ENCODE assay signal across 10 cellular contexts in the genomic region with DNA sequence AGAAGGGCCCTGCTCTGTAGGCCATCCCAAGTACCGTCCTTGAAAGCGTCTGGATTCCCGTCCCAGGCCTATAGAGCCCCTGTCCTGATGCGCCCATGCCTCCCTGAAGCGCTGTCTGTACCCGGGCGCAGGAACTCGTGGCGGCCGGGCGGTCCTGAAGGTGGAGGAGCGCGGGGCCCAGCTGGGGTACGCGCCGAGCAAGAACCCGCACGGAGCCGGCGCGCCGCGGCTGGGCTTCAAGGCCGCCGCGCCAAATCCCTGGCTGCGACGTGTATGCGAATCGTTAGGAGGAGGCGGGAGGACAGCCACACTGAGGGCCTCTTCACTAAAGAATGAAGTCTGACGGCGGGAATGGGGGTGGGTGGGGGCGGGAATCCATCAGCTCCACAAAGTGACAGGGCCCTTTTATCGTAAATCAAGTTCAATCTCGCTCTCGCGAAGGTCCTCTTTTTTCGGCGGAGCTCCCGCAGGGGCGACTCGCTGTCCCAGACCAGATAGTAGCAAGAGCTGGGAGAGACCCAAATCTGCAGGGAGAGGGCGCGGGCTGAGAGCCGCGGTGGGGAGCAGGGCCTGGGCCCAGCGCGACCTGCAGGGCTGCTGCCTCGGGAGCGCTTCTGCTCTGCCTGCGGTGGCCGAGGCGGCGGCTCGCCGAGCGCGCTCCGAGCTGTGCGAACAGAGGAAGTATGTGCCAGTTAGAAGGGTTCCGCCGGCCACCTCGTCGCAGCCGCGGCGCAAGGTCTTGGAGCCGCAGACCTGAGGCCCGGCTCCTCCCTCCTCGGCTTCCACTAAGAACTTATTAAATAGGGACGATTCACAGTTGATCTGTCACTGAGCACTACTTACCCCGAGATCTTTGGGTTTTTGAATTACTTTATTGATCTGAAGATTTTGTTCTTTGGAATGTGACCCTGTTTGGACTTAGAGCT. TPM values are rescaled to one million over a fixed set of nuclear protein-coding genes. Genes with fewer than 3 reads are reported as not detected.
DNase-seq lines count a peak whose midpoint lies in the region; ATAC-seq and TF ChIP-seq lines count a peak whose summit lies in the region.
"Had no signal": no experiment of that assay in that cellular context is flagged by ENCODE, and none has a peak within 500 bp of the region (broad histone marks: within the 10 kb centered on the region; RNA-seq: fewer than 3 reads in every experiment).

No MANE protein-coding gene starts in this region.

- CTCF ChIA-PET in activated CD8-positive, alpha-beta T cell treated with anti-CD3 and anti-CD28 coated beads for 36 hours (lab: Charles Lee): interaction anchor here (1.2 to 2.7 kb wide), 5 partner anchors 12 to 23 kb away, joined by 4 to 11 read pairs (median 5); no protein-coding TSS in a partner anchor

- ATAC-seq in activated CD8-positive, alpha-beta T cell treated with anti-CD3 and anti-CD28 coated beads for 36 hours: peak; percentile 42
- ATAC-seq in GM21723 (IDR thresholded peaks at IDR 0.05; ENCODE audit: unreplicated experiment): no peak

- no peaks in the 10 kb centered on the region for H3K36me3 ChIP-seq in stomach smooth muscle (ENCODE audit: control insufficient read depth in 2 of 2, insufficient read depth in 2 of 2, low read length in 2 of 2)

- no peak overlapping the region for H3K9ac ChIP-seq in stomach smooth muscle (ENCODE audit: low read length in 2 of 2)

- DNase-seq in NCI-H82 (lab: John Stamatoyannopoulos, UW) (peak; percentile 76), NCI-H82 treated with DMSO at 0.1 percent for 48 hours (lab: John Stamatoyannopoulos, UW; ENCODE audit: unreplicated experiment) (no peak), iPS-NIHi11 (ENCODE audit: low spot score) (peak; percentile 64), AML-193 (lab: John Stamatoyannopoulos, UW) (no peak), SIG-M5 treated with dmso at 0.1 percent for 504 hours (lab: John Stamatoyannopoulos, UW; ENCODE audit: unreplicated experiment) (no peak)
- DNase-seq in activated CD8-positive, alpha-beta T cell treated with anti-CD3 and anti-CD28 coated beads for 36 hours: peak; percentile 38
- DNase-seq: cerebellar nuclear complex had no signal

- peaks cover 75% of the 10 kb centered on the region for H3K27me3 Mint-ChIP-seq in activated CD8-positive, alpha-beta T cell treated with anti-CD3 and anti-CD28 coated beads for 36 hours

- intact Hi-C loops in activated CD8-positive, alpha-beta T cell treated with anti-CD3 and anti-CD28 coated beads for 36 hours (cut with micrococcal nuclease): no loop called here

- peak overlapping the region; percentile 41 to 64 for H3K4me3 ChIP-seq in stomach smooth muscle (ENCODE audit: low read length in 2 of 2)

- POLR2A ChIA-PET in activated CD8-positive, alpha-beta T cell treated with anti-CD3 and anti-CD28 coated beads for 36 hours (lab: Charles Lee): interaction anchor here (1.4 to 1.7 kb wide), 2 partner anchors 10 to 13 kb away, joined by 3 to 5 read pairs; a partner anchor contains a TSS

- H3K27ac ChIP-seq in stomach smooth muscle (ENCODE audit: low read length): no peak overlapping the region

- no peaks in the 10 kb centered on the region for H3K9me3 ChIP-seq in stomach smooth muscle (ENCODE audit: control insufficient read depth in 2 of 2, low read length in 2 of 2)

- H3K9me3 Mint-ChIP-seq in activated CD8-positive, alpha-beta T cell treated with anti-CD3 and anti-CD28 coated beads for 36 hours: no peaks in the 10 kb centered on the region

- H3K27me3 ChIP-seq in stomach smooth muscle (ENCODE audit: control insufficient read depth in 1 of 2, insufficient read depth in 2 of 2, low read length in 2 of 2): peaks cover 66 to 84% of the 10 kb centered on the region in 2 donors

- no peak for TF ChIP-seq CTCF in activated CD8-positive, alpha-beta T cell treated with anti-CD3 and anti-CD28 coated beads for 36 hours (IDR thresholded peaks at IDR 0.05)

- no peaks in the 10 kb centered on the region for H3K36me3 Mint-ChIP-seq in activated CD8-positive, alpha-beta T cell treated with anti-CD3 and anti-CD28 coated beads for 36 hours (ENCODE audit: low read depth)

- peaks cover 7% of the 10 kb centered on the region for H3K4me1 Mint-ChIP-seq in activated CD8-positive, alpha-beta T cell treated with anti-CD3 and anti-CD28 coated beads for 36 hours (ENCODE audit: low read depth)

- peaks cover 20% of the 10 kb centered on the region for H3K4me1 ChIP-seq in stomach smooth muscle (ENCODE audit: control insufficient read depth, insufficient read depth, low read length)

- H3K27ac Mint-ChIP-seq in activated CD8-positive, alpha-beta T cell treated with anti-CD3 and anti-CD28 coated beads for 36 hours: no peak overlapping the region

- peak overlapping the region; percentile 6 for H3K4me3 Mint-ChIP-seq in activated CD8-positive, alpha-beta T cell treated with anti-CD3 and anti-CD28 coated beads for 36 hours

RNA-seq across cellular contexts. Expression of a gene that starts 10.4 kb away (rescaled TPM):
- total RNA-seq in activated CD8-positive, alpha-beta T cell treated with anti-CD3 and anti-CD28 coated beads for 36 hours: not detected
- total RNA-seq: HT1080 had no signal

Comparison
In these comparisons a context has a peak if more than half of its experiments do, and no peak if none do; other contexts are left out.
1. DNase-seq: peak in NCI-H82 (single experiment), activated CD8-positive, alpha-beta T cell treated with anti-CD3 and anti-CD28 coated beads for 36 hours (single experiment) and iPS-NIHi11 (single experiment); none in NCI-H82 treated with DMSO at 0.1 percent for 48 hours (single experiment), AML-193 (0 of 2) and SIG-M5 treated with dmso at 0.1 percent for 504 hours (single experiment).